Comparison of ENCODE assay signal across 20 cellular contexts in genomic region chr15:39543651-39544050, GRCh38. TPM values are rescaled to one million over a fixed set of nuclear protein-coding genes. Genes with fewer than 3 reads are reported as not detected.
DNase-seq lines count a peak whose midpoint lies in the region; ATAC-seq and TF ChIP-seq lines count a peak whose summit lies in the region.
"Had no signal": no experiment of that assay in that cellular context is flagged by ENCODE, and none has a peak within 500 bp of the region (broad histone marks: within the 10 kb centered on the region; RNA-seq: fewer than 3 reads in every experiment).

No MANE protein-coding gene starts in this region.

- peak overlapping the region; percentile 77 for H3K27ac Mint-ChIP-seq in GM23338
- H3K27ac Mint-ChIP-seq in activated CD8-positive, alpha-beta T cell treated with anti-CD3 and anti-CD28 coated beads for 36 hours = no peak overlapping the region
- H3K27ac Mint-ChIP-seq: activated CD8-positive, alpha-beta memory T cell treated with anti-CD3 and anti-CD28 coated beads, Interleukin-2, amount 10 ng/mL, durations not matched to agents 7 days and 5 days; activated naive CD8-positive, alpha-beta T cell treated with anti-CD3 and anti-CD28 coated beads, Interleukin-2, amount 10 ng/mL, durations not matched to agents 7 days and 5 days; activated T-helper 17 cell treated with anti-CD3 and anti-CD28 coated beads, Interleukin-2, amount 50 U/mL, for 72 hours; stimulated activated memory B cell treated with anti-CD40 and anti-IgM and Interleukin-4, amounts not matched to agents 10 μg/mL and 1 μg/mL and 100 μg/mL, for 72 hours had no signal

- H3K27ac ChIP-seq in GM23338 (ENCODE audit: low read depth) = no peak overlapping the region
- H3K27ac ChIP-seq: KMS-11, lower lobe of right lung, pancreas, thyroid gland had no signal

- H3K9me3 ChIP-seq in Loucy (ENCODE audit: insufficient read depth, low read depth, low read length) = no peaks in the 10 kb centered on the region; the same call in 1 of the 2 replicates
- H3K9me3 ChIP-seq: pancreas, thyroid gland had no signal

- DNase-seq in GM23338 (ENCODE audit: low spot score) = peak; percentile 87
- DNase-seq in choroid plexus epithelial cell (ENCODE audit: low read depth) = peak; percentile 8
- DNase-seq in iPS-NIHi7 (ENCODE audit: extremely low spot score) = peak; percentile 73
- no peak for DNase-seq in activated CD8-positive, alpha-beta T cell treated with anti-CD3 and anti-CD28 coated beads for 36 hours
- DNase-seq in foreskin fibroblast = no peak
- DNase-seq in stimulated activated CD4-positive, alpha-beta T cell treated with anti-CD3 and anti-CD28 coated beads, Interleukin-12 subunit alpha, Interleukin-12 subunit beta, amount 100 ng/mL, for 4 hours = no peak
- DNase-seq: activated CD8-positive, alpha-beta memory T cell treated with anti-CD3 and anti-CD28 coated beads, Interleukin-2, amount 10 ng/mL, durations not matched to agents 7 days and 5 days; activated naive CD8-positive, alpha-beta T cell treated with anti-CD3 and anti-CD28 coated beads, Interleukin-2, amount 10 ng/mL, durations not matched to agents 7 days and 5 days; dermis blood vessel endothelial cell; lower lobe of right lung; NCI-H748 treated with DMSO at 0.1 percent for 48 hours; pancreas; T1000; thyroid gland had no signal

- H3K4me1 ChIP-seq in GM23338 (ENCODE audit: insufficient read depth) = no peaks in the 10 kb centered on the region
- no peaks in the 10 kb centered on the region for H3K4me1 ChIP-seq in Loucy (ENCODE audit: insufficient read depth, low read length, poor library complexity, severe bottlenecking)
- H3K4me1 ChIP-seq: lower lobe of right lung, pancreas, thyroid gland had no signal

- H4K20me1 ChIP-seq in GM23338 (replicated peaks; ENCODE audit: insufficient read depth) = no peaks in the 10 kb centered on the region
- H4K20me1 ChIP-seq in Loucy (ENCODE audit: insufficient read depth, low read length, poor library complexity, severe bottlenecking) = no peaks in the 10 kb centered on the region

- H2AFZ ChIP-seq in GM23338 (no peak overlapping the region), Loucy (ENCODE audit: low read length) (no peak overlapping the region)

- peaks cover 8% of the 10 kb centered on the region; the same call in 2 of the 3 replicates for H3K9me3 Mint-ChIP-seq in GM23338
- H3K9me3 Mint-ChIP-seq in activated CD8-positive, alpha-beta T cell treated with anti-CD3 and anti-CD28 coated beads for 36 hours = peaks cover 8% of the 10 kb centered on the region
- H3K9me3 Mint-ChIP-seq: activated T-helper 17 cell treated with anti-CD3 and anti-CD28 coated beads, Interleukin-2, amount 50 U/mL, for 72 hours had no signal

- no peaks in the 10 kb centered on the region; the same call in 2 of the 3 replicates for H3K36me3 Mint-ChIP-seq in GM23338 (ENCODE audit: low read depth)
- H3K36me3 Mint-ChIP-seq in activated CD8-positive, alpha-beta T cell treated with anti-CD3 and anti-CD28 coated beads for 36 hours (ENCODE audit: low read depth) = no peaks in the 10 kb centered on the region
- H3K36me3 Mint-ChIP-seq: activated CD8-positive, alpha-beta memory T cell treated with anti-CD3 and anti-CD28 coated beads, Interleukin-2, amount 10 ng/mL, durations not matched to agents 7 days and 5 days; activated naive CD8-positive, alpha-beta T cell treated with anti-CD3 and anti-CD28 coated beads, Interleukin-2, amount 10 ng/mL, durations not matched to agents 7 days and 5 days; stimulated activated memory B cell treated with anti-CD40 and anti-IgM and Interleukin-4, amounts not matched to agents 10 μg/mL and 1 μg/mL and 100 μg/mL, for 72 hours had no signal

- H3K4me2 ChIP-seq in GM23338 (no peak overlapping the region), Loucy (ENCODE audit: low read depth, low read length, poor library complexity, severe bottlenecking) (no peak overlapping the region)
- H3K4me2 ChIP-seq: KMS-11 had no signal

- H3K9me2 ChIP-seq in GM23338 (ENCODE audit: insufficient read depth) (peaks cover 20% of the 10 kb centered on the region), Loucy (replicated peaks; ENCODE audit: low read depth, low read length) (no peaks in the 10 kb centered on the region)

- H3K79me2 ChIP-seq in GM23338 (replicated peaks; ENCODE audit: insufficient read depth) (no peaks in the 10 kb centered on the region), Loucy (ENCODE audit: insufficient read depth, low read length) (no peaks in the 10 kb centered on the region)

- H3K36me3 ChIP-seq in GM23338 (ENCODE audit: insufficient read depth) (no peaks in the 10 kb centered on the region), Loucy (ENCODE audit: insufficient read depth, low read length) (no peaks in the 10 kb centered on the region)
- H3K36me3 ChIP-seq: lower lobe of right lung, pancreas, thyroid gland had no signal

- no peak overlapping the region for H3K4me3 Mint-ChIP-seq in GM23338
- no peak overlapping the region for H3K4me3 Mint-ChIP-seq in activated CD8-positive, alpha-beta T cell treated with anti-CD3 and anti-CD28 coated beads for 36 hours
- H3K4me3 Mint-ChIP-seq: activated CD8-positive, alpha-beta memory T cell treated with anti-CD3 and anti-CD28 coated beads, Interleukin-2, amount 10 ng/mL, durations not matched to agents 7 days and 5 days; activated naive CD8-positive, alpha-beta T cell treated with anti-CD3 and anti-CD28 coated beads, Interleukin-2, amount 10 ng/mL, durations not matched to agents 7 days and 5 days; activated T-helper 17 cell treated with anti-CD3 and anti-CD28 coated beads, Interleukin-2, amount 50 U/mL, for 72 hours; stimulated activated memory B cell treated with anti-CD40 and anti-IgM and Interleukin-4, amounts not matched to agents 10 μg/mL and 1 μg/mL and 100 μg/mL, for 72 hours had no signal

- intact Hi-C loops in activated CD8-positive, alpha-beta T cell treated with anti-CD3 and anti-CD28 coated beads for 36 hours (cut with micrococcal nuclease) = no loop called here

- H3K27me3 Mint-ChIP-seq in GM23338 (ENCODE audit: insufficient read depth, low read depth, poor library complexity) = peaks cover 3% of the 10 kb centered on the region
- H3K27me3 Mint-ChIP-seq in activated CD8-positive, alpha-beta T cell treated with anti-CD3 and anti-CD28 coated beads for 36 hours = peaks cover 6% of the 10 kb centered on the region
- H3K27me3 Mint-ChIP-seq: stimulated activated memory B cell treated with anti-CD40 and anti-IgM and Interleukin-4, amounts not matched to agents 10 μg/mL and 1 μg/mL and 100 μg/mL, for 72 hours had no signal

- H3K4me3 ChIP-seq in GM23338 (no peak overlapping the region), Loucy (ENCODE audit: low read length, poor library complexity, severe bottlenecking) (no peak overlapping the region), choroid plexus epithelial cell (ENCODE audit: low read depth, low read length) (no peak overlapping the region), foreskin fibroblast (ENCODE audit: low read depth in 1 of 2, low read length in 2 of 2) (no peak overlapping the region)
- H3K4me3 ChIP-seq: lower lobe of right lung, pancreas, thyroid gland had no signal

- POLR2A ChIA-PET in activated CD8-positive, alpha-beta T cell treated with anti-CD3 and anti-CD28 coated beads for 36 hours (lab: Charles Lee) = no interaction called here

- peak; percentile 93 for ATAC-seq in GM23338
- ATAC-seq in activated CD8-positive, alpha-beta T cell treated with anti-CD3 and anti-CD28 coated beads for 36 hours = no peak
- ATAC-seq: activated CD8-positive, alpha-beta memory T cell treated with anti-CD3 and anti-CD28 coated beads, Interleukin-2, amount 10 ng/mL, durations not matched to agents 7 days and 5 days; activated T-helper 17 cell treated with anti-CD3 and anti-CD28 coated beads, Interleukin-2, amount 50 U/mL, for 72 hours; lower lobe of right lung; pancreas; sciatic nerve; SK-N-SH treated with all-trans-retinoic acid at 6 μM for 48 hours; stimulated activated memory B cell treated with anti-CD40 and anti-IgM and Interleukin-4, amounts not matched to agents 10 μg/mL and 1 μg/mL and 100 μg/mL, for 72 hours had no signal

- H3K4me1 Mint-ChIP-seq in GM23338 = no peaks in the 10 kb centered on the region; the same call in 2 of the 3 replicates
- H3K4me1 Mint-ChIP-seq in activated CD8-positive, alpha-beta T cell treated with anti-CD3 and anti-CD28 coated beads for 36 hours (ENCODE audit: low read depth) = no peaks in the 10 kb centered on the region
- H3K4me1 Mint-ChIP-seq: activated CD8-positive, alpha-beta memory T cell treated with anti-CD3 and anti-CD28 coated beads, Interleukin-2, amount 10 ng/mL, durations not matched to agents 7 days and 5 days; activated naive CD8-positive, alpha-beta T cell treated with anti-CD3 and anti-CD28 coated beads, Interleukin-2, amount 10 ng/mL, durations not matched to agents 7 days and 5 days; activated T-helper 17 cell treated with anti-CD3 and anti-CD28 coated beads, Interleukin-2, amount 50 U/mL, for 72 hours; stimulated activated memory B cell treated with anti-CD40 and anti-IgM and Interleukin-4, amounts not matched to agents 10 μg/mL and 1 μg/mL and 100 μg/mL, for 72 hours had no signal

- no peak overlapping the region for H3K9ac ChIP-seq in Loucy (ENCODE audit: low read depth, low read length, poor library complexity, severe bottlenecking)
- H3K9ac ChIP-seq: KMS-11 had no signal

- H3K27me3 ChIP-seq in GM23338 (ENCODE audit: insufficient read depth) (no peaks in the 10 kb centered on the region), Loucy (ENCODE audit: insufficient read depth, low read length, poor library complexity, severe bottlenecking) (no peaks in the 10 kb centered on the region)
- H3K27me3 ChIP-seq: pancreas, thyroid gland had no signal

- CTCF ChIA-PET in activated CD8-positive, alpha-beta T cell treated with anti-CD3 and anti-CD28 coated beads for 36 hours (lab: Charles Lee) = interaction anchor here (1.3 kb wide), 1 partner anchor 36 kb away, joined by 4 read pairs; no protein-coding TSS in a partner anchor

- TF ChIP-seq CTCF in GM23338 (conservative IDR thresholded peaks at IDR 0.05; ENCODE audit: low read depth in 2 of 2) (peak; percentile 56 to 59), Loucy (conservative IDR thresholded peaks at IDR 0.05; ENCODE audit: low read length) (peak; percentile 40), choroid plexus epithelial cell (conservative IDR thresholded peaks at IDR 0.05; ENCODE audit: low read depth, low read length) (no peak), foreskin fibroblast (IDR thresholded peaks at IDR 0.05; ENCODE audit: low read depth, low read length) (no peak)
- TF ChIP-seq CTCF in activated CD8-positive, alpha-beta T cell treated with anti-CD3 and anti-CD28 coated beads for 36 hours (IDR thresholded peaks at IDR 0.05) = no peak

- H3F3A ChIP-seq in GM23338 (replicated peaks; ENCODE audit: low read depth) = no peaks in the 10 kb centered on the region
- no peaks in the 10 kb centered on the region for H3F3A ChIP-seq in Loucy (ENCODE audit: low read depth)

RNA-seq across cellular contexts. Expression of gene THBS1, which starts 37.2 kb away (rescaled TPM):
- 81.3 and 81.9 TPM in 2 replicates for total RNA-seq in GM23338 (2014; rRNA removed; shearing (Covaris generic))
- polyA plus RNA-seq in GM23338 (2016; fragmentation: Nextera tagmentation; extraction: Ambion mirVana) = 14.2 and 21.7 TPM in 2 replicates
- total RNA-seq in activated CD8-positive, alpha-beta T cell treated with anti-CD3 and anti-CD28 coated beads for 36 hours = 1 to 10 TPM in 1 of 2 experiments, under 1 TPM in 1; 0.54 to 1.1 TPM

Comparison
In these comparisons a context has a peak if more than half of its experiments do, and no peak if none do; other contexts are left out.
1. DNase-seq: peak in GM23338 (single experiment), choroid plexus epithelial cell (single experiment) and iPS-NIHi7 (single experiment); none in activated CD8-positive, alpha-beta T cell treated with anti-CD3 and anti-CD28 coated beads for 36 hours (single experiment), foreskin fibroblast (0 of 2) and stimulated activated CD4-positive, alpha-beta T cell treated with anti-CD3 and anti-CD28 coated beads, Interleukin-12 subunit alpha, Interleukin-12 subunit beta, amount 100 ng/mL, for 4 hours (single experiment).
2. CTCF ChIP-seq: peak in GM23338 (2 of 2) and Loucy (single experiment); none in choroid plexus epithelial cell (single experiment), activated CD8-positive, alpha-beta T cell treated with anti-CD3 and anti-CD28 coated beads for 36 hours (single experiment) and foreskin fibroblast (single experiment).
3. RNA of gene THBS1, which starts 37.2 kb away (total RNA-seq): 81.3 to 81.9 TPM in GM23338; 0.54 to 1.1 TPM in activated CD8-positive, alpha-beta T cell treated with anti-CD3 and anti-CD28 coated beads for 36 hours; every median in the first group is over 10 times any median in the second.